ENCODE assay signal across 8 cellular contexts in the genomic region with DNA sequence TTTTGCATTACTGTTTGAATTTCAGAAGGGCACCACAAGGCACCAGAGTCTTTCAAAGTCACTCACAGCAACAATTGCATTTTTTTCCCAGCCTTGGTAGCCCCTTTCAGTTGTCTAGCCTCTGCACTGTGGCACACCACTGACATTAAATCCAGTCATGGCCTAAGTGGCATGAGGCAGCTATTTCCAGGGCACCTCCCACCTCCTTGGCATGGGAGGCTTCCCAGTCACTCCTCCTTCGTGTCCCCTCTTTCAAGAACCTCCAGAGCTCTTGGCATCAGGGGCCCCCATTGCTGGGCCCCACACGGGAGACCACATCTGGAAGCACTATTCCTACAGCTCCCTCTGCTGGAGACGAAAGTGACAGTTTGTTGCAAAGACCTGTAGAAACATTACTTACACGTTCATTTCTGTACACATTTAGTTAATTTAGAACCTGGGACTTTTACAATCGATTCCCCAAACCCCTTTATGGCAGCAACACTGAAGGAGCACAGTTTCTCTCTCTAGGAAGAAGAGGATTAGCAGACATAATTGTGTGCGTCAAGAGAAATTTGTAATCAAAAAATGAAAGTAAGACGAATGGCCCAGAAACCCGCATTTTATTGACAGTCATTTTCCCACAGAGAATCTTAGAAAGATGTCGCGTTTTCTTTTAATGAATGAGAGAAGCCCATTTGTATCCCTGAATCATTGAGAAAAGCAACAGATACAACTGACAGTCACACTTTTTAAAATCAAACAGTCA. TPM values are rescaled to one million over a fixed set of nuclear protein-coding genes. Genes with fewer than 3 reads are reported as not detected.
DNase-seq lines count a peak whose midpoint lies in the region; ATAC-seq, FAIRE-seq and TF ChIP-seq lines count a peak whose summit lies in the region.

No MANE protein-coding gene starts in this region.

- H3K4me3 ChIP-seq in A549 (no peak overlapping the region), Peyer's patch (no peak overlapping the region), fibroblast of mammary gland (ENCODE audit: control insufficient read depth, low read depth, low read length) (no peak overlapping the region)

- no peak for TF ChIP-seq POLR2A in A549 (IDR thresholded peaks at IDR 0.05; ENCODE audit: low read length)
- no peak for TF ChIP-seq POLR2A in Peyer's patch (IDR thresholded peaks at IDR 0.05)

- H3K4me2 ChIP-seq in A549: no peak overlapping the region

- peaks cover 0 to 45% (median 0%) of the 10 kb centered on the region in 3 donors for H3K36me3 ChIP-seq in Peyer's patch

- no peak overlapping the region for H3K27ac ChIP-seq in A549
- H3K27ac ChIP-seq in Peyer's patch: no peak overlapping the region

- TF ChIP-seq CTCF in A549 (IDR thresholded peaks at IDR 0.05): peak; percentile 52
- TF ChIP-seq CTCF in Peyer's patch (IDR thresholded peaks at IDR 0.05): peak in 4 of 6 experiments; percentile 25 to 37 (median 28)
- peak; percentile 51 for TF ChIP-seq CTCF in fibroblast of mammary gland (conservative IDR thresholded peaks at IDR 0.05; ENCODE audit: control insufficient read depth, insufficient read depth, low read depth, low read length)

- no peak for DNase-seq in A549 (ENCODE audit: low read depth in 1 of 2, low spot score in 1 of 2)
- no peak for DNase-seq in Peyer's patch
- peak; percentile 57 for DNase-seq in fibroblast of mammary gland (ENCODE audit: low read depth)
- DNase-seq in HEK293T (ENCODE audit: extremely low spot score): no peak

- POLR2A ChIA-PET in A549 (lab: Yijun Ruan, JAX): interaction anchor here (1.0 kb wide), 1 partner anchor 19 kb away, joined by 3 read pairs; no protein-coding TSS in a partner anchor
- POLR2A ChIA-PET in HEK293T (lab: Yijun Ruan, JAX): interaction anchor here (1.4 kb wide), 1 partner anchor 14 kb away, joined by 3 read pairs; no protein-coding TSS in a partner anchor

- 71% methylated on average over 10 of the region's 10 CpGs for WGBS in A549 (ENCODE audit: missing lambda C conversion rate)

- ATAC-seq in A549 (no peak), HG03139 (IDR thresholded peaks at IDR 0.05; ENCODE audit: unreplicated experiment) (no peak), HG02884 (IDR thresholded peaks at IDR 0.05; ENCODE audit: unreplicated experiment) (no peak), GM21423 (IDR thresholded peaks at IDR 0.05; ENCODE audit: unreplicated experiment) (no peak)

- peaks cover 0 to under 1% of the 10 kb centered on the region in 2 donors for H3K27me3 ChIP-seq in Peyer's patch

- H3K9me3 ChIP-seq in A549 (no peaks in the 10 kb centered on the region), Peyer's patch (no peaks in the 10 kb centered on the region)

- FAIRE-seq in A549 (lab: Jason Lieb, UNC) (no peak), G401.6 (lab: Jason Lieb, UNC) (peak; percentile 84)

- peak; percentile 25 to 40; a peak in 2 of 5 replicates for TF ChIP-seq RAD21 in A549 (conservative IDR thresholded peaks at IDR 0.05 in 1 of 2, IDR thresholded peaks at IDR 0.05 in 1 of 2)

- CTCF ChIA-PET in A549 (lab: Yijun Ruan, JAX): interaction anchor here (1.0 to 1.6 kb wide), 8 partner anchors 9 to 193 kb away, joined by 3 to 9 read pairs (median 6); partner anchors contain the start of gene RPL22
- CTCF ChIA-PET in HEK293T (lab: Yijun Ruan, JAX): interaction anchor here (0.7 to 1.6 kb wide), 9 partner anchors 9 to 133 kb away, joined by 3 to 12 read pairs (median 4); partner anchors contain the start of genes ICMT and RPL22

- H3K4me1 ChIP-seq in A549 (peaks cover 9% of the 10 kb centered on the region; the same call in 2 of the 3 replicates), Peyer's patch (peaks cover 0 to 8% (median under 1%) of the 10 kb centered on the region in 4 donors)

- TF ChIP-seq EP300 in A549 (IDR thresholded peaks at IDR 0.05): no peak

TF ChIP-seq in A549, 52 proteins besides CTCF, POLR2A, EP300 and RAD21:
- TF ChIP-seq SMC3 (IDR thresholded peaks at IDR 0.05): peak; percentile 35; the same call in 1 of the 3 replicates
- no peak for TF ChIP-seq RARB (CRISPR knock-in tag; IDR thresholded peaks at IDR 0.05)

TF ChIP-seq in HEK293T, 16 proteins besides CTCF, POLR2A, EP300 and RAD21:
- no peak for TF ChIP-seq SUZ12 (IDR thresholded peaks at IDR 0.05)

RNA-seq across cellular contexts. Expression of gene CHD5, which starts 5.7 kb away (rescaled TPM):
- 0.17 and 0.21 TPM in 2 replicates for polyA plus RNA-seq in A549 (2011; rRNA removed)
- polyA plus RNA-seq in A549 (2012; cell fraction: cytosol; rRNA removed): 0.30 and 0.47 TPM in 2 replicates
- polyA plus RNA-seq in A549 (2012; cell fraction: nucleus; rRNA removed): 1.6 and 1.8 TPM in 2 replicates
- 0.44 to 0.66 TPM (median 0.54 TPM) in 3 replicates for polyA plus RNA-seq in A549 (2017; fragmentation: RNase III; extraction: RNeasy Plus Mini Kit Qiagen cat#74134 plus additional on column Dnase treatment)
- 0.19 and 0.54 TPM in 2 replicates for polyA minus RNA-seq in A549 (2011; rRNA and poly(A)+ RNA removed)
- under 1 TPM; under 0.01 to 0.66 (median 0.22) TPM for total RNA-seq in Peyer's patch

RNA-seq across cellular contexts. Expression of gene RPL22, which starts 13.6 kb away (rescaled TPM):
- 221 and 373 TPM in 2 replicates for polyA plus RNA-seq in A549 (2011; rRNA removed)
- polyA plus RNA-seq in A549 (2012; cell fraction: cytosol; rRNA removed): 73.5 and 98.3 TPM in 2 replicates
- 13.1 and 21.3 TPM in 2 replicates for polyA plus RNA-seq in A549 (2012; cell fraction: nucleus; rRNA removed)
- 374 to 377 TPM (median 375 TPM) in 3 replicates for polyA plus RNA-seq in A549 (2017; fragmentation: RNase III; extraction: RNeasy Plus Mini Kit Qiagen cat#74134 plus additional on column Dnase treatment)
- polyA minus RNA-seq in A549 (2011; rRNA and poly(A)+ RNA removed): 22.8 and 27.3 TPM in 2 replicates
- total RNA-seq in Peyer's patch: 100 to 1,000 TPM in 2 of 4 donors, 10 to 100 TPM in 2; 78.1 to 170 (median 99.0) TPM

RNA-seq across cellular contexts. Expression of gene RNF207, which starts 20.1 kb away (rescaled TPM):
- polyA plus RNA-seq in A549 (2011; rRNA removed) (11.3 and 17.9 TPM in 2 replicates), A549 (2017; fragmentation: RNase III; extraction: RNeasy Plus Mini Kit Qiagen cat#74134 plus additional on column Dnase treatment) (24.6 to 28.0 TPM (median 27.6 TPM) in 3 replicates)
- 51.4 and 60.1 TPM in 2 replicates for polyA plus RNA-seq in A549 (2012; cell fraction: cytosol; rRNA removed)
- 287 and 554 TPM in 2 replicates for polyA plus RNA-seq in A549 (2012; cell fraction: nucleus; rRNA removed)
- 17.1 and 19.7 TPM in 2 replicates for polyA minus RNA-seq in A549 (2011; rRNA and poly(A)+ RNA removed)
- total RNA-seq in Peyer's patch: 100 to 1,000 TPM in 3 of 4 donors, 10 to 100 TPM in 1; 56.9 to 153 (median 118) TPM

RNA-seq across cellular contexts. Expression of gene ICMT, which starts 50.0 kb away (rescaled TPM):
- polyA plus RNA-seq in A549 (2011; rRNA removed): 64.6 and 71.4 TPM in 2 replicates
- polyA plus RNA-seq in A549 (2012; cell fraction: cytosol; rRNA removed): 33.8 and 42.9 TPM in 2 replicates
- 22.6 and 29.9 TPM in 2 replicates for polyA plus RNA-seq in A549 (2012; cell fraction: nucleus; rRNA removed)
- 63.9 to 97.2 TPM (median 84.6 TPM) in 3 replicates for polyA plus RNA-seq in A549 (2017; fragmentation: RNase III; extraction: RNeasy Plus Mini Kit Qiagen cat#74134 plus additional on column Dnase treatment)
- 61.0 and 61.6 TPM in 2 replicates for polyA minus RNA-seq in A549 (2011; rRNA and poly(A)+ RNA removed)
- 100 to 1,000 TPM in 1 of 4 donors, 10 to 100 TPM in 3; 26.4 to 109 (median 63.8) TPM for total RNA-seq in Peyer's patch

RNA-seq across cellular contexts. Expression of gene HES3, which starts 58.2 kb away (rescaled TPM):
- polyA plus RNA-seq in A549 (2011; rRNA removed) (not detected in 2 replicates), A549 (2017; fragmentation: RNase III; extraction: RNeasy Plus Mini Kit Qiagen cat#74134 plus additional on column Dnase treatment) (not detected in 3 replicates)
- not detected in 2 replicates for polyA plus RNA-seq in A549 (2012; cell fraction: cytosol; rRNA removed)
- not detected in 2 replicates for polyA plus RNA-seq in A549 (2012; cell fraction: nucleus; rRNA removed)
- polyA minus RNA-seq in A549 (2011; rRNA and poly(A)+ RNA removed): not detected in 2 replicates
- total RNA-seq in Peyer's patch: not detected
